ENCODE assay signal across 17 cellular contexts in genomic region chr10:33477291-33478088, GRCh38.
A peak's percentile ranks its signal among the peaks of the same experiment; 100 is the strongest.
DNase-seq lines count a peak whose midpoint lies in the region; ATAC-seq, FAIRE-seq and TF ChIP-seq lines count a peak whose summit lies in the region.
"Had no signal": no experiment of that assay in that cellular context is flagged by ENCODE, and none has a peak within 500 bp of the region (broad histone marks: within the 10 kb centered on the region; RNA-seq: fewer than 3 reads in every experiment).

No MANE protein-coding gene starts in this region.

- FAIRE-seq in islet of Langerhans (lab: Jason Lieb, UNC), result peak; percentile 17
- FAIRE-seq: D721Med, RCC 7860 had no signal

- POLR2A ChIA-PET in HEK293T (lab: Yijun Ruan, JAX), result interaction anchor here (1.2 to 1.4 kb wide), 2 partner anchors 140 to 143 kb away, joined by 4 to 6 read pairs; partner anchors contain the start of gene NRP1
- POLR2A ChIA-PET in A673 (lab: Charles Lee; ENCODE audit: low non-redundant PET), result no interaction called here

- DNase-seq in HEK293T (ENCODE audit: extremely low spot score) (no peak), NCI-H69 (lab: John Stamatoyannopoulos, UW) (peak; percentile 28), amygdala (lab: John Stamatoyannopoulos, UW) (no peak), A673 (ENCODE audit: low spot score) (no peak), prostate gland (ENCODE audit: low spot score) (no peak)
- DNase-seq: CD4-positive, alpha-beta memory T cell; H9; KG1; MV-4-11; NCI-H1417 treated with DMSO at 0.1 percent for 48 hours; NCI-H2029; NCI-H526 treated with DMSO at 0.1 percent for 48 hours had no signal

- BruUV-seq in A673 (replicated peaks; lab: Mats Ljungman, UMichigan), result no TSS peak

- no peak for TF ChIP-seq CTCF in 22Rv1 (IDR thresholded peaks at IDR 0.05)
- no peak for TF ChIP-seq CTCF in A673 (conservative IDR thresholded peaks at IDR 0.05; ENCODE audit: low read depth, low read length)
- TF ChIP-seq CTCF in prostate gland (IDR thresholded peaks at IDR 0.05), result no peak

- WGBS in prostate gland, result 57% methylated on average over 7 of the region's 7 CpGs

- no peak overlapping the region for H3K4me3 ChIP-seq in A673 (ENCODE audit: low read depth, low read length, poor library complexity, severe bottlenecking)
- no peak overlapping the region for H3K4me3 ChIP-seq in prostate gland

- CTCF ChIA-PET in HEK293T (lab: Yijun Ruan, JAX) (no interaction called here), A673 (lab: Charles Lee) (no interaction called here)

- H3K27ac ChIP-seq in 22Rv1, result peak overlapping the region; percentile 30; the same call in 1 of the 2 replicates
- no peak overlapping the region for H3K27ac ChIP-seq in A673 (ENCODE audit: low read depth, low read length, poor library complexity, severe bottlenecking)
- no peak overlapping the region for H3K27ac ChIP-seq in prostate gland

- H3K9me3 ChIP-seq in A673 (ENCODE audit: low read depth, low read length, poor library complexity, severe bottlenecking), result no peaks in the 10 kb centered on the region
- no peaks in the 10 kb centered on the region for H3K9me3 ChIP-seq in prostate gland

- H3K27me3 ChIP-seq in A673 (replicated peaks; ENCODE audit: insufficient read depth, low read depth, low read length, poor library complexity) (no peaks in the 10 kb centered on the region), prostate gland (replicated peaks; ENCODE audit: insufficient read depth) (no peaks in the 10 kb centered on the region)

- intact Hi-C loops in A673 (cut with micrococcal nuclease; ENCODE audit: unreplicated experiment), result loop anchor here (10.0 kb wide), 1 partner anchor 63 kb away; no protein-coding TSS in a partner anchor
- intact Hi-C loops in prostate gland (cut with DNase I), result no loop called here

- TF ChIP-seq POLR2A in prostate gland (IDR thresholded peaks at IDR 0.05), result no peak

- H3K36me3 ChIP-seq in A673 (ENCODE audit: insufficient read depth, low read length, poor library complexity, severe bottlenecking) (no peaks in the 10 kb centered on the region), prostate gland (no peaks in the 10 kb centered on the region)

- H3K4me1 ChIP-seq in A673 (ENCODE audit: insufficient read depth, low read length, poor library complexity, severe bottlenecking) (peaks cover under 1% of the 10 kb centered on the region), prostate gland (replicated peaks) (no peaks in the 10 kb centered on the region)

- ATAC-seq in HG03095 (IDR thresholded peaks at IDR 0.05; ENCODE audit: unreplicated experiment), result no peak

TF ChIP-seq in HEK293T, 16 proteins besides CTCF, POLR2A, EP300 and RAD21:
- TF ChIP-seq, protein P1, sequence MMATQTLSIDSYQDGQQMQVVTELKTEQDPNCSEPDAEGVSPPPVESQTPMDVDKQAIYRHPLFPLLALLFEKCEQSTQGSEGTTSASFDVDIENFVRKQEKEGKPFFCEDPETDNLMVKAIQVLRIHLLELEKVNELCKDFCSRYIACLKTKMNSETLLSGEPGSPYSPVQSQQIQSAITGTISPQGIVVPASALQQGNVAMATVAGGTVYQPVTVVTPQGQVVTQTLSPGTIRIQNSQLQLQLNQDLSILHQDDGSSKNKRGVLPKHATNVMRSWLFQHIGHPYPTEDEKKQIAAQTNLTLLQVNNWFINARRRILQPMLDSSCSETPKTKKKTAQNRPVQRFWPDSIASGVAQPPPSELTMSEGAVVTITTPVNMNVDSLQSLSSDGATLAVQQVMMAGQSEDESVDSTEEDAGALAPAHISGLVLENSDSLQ (IDR thresholded peaks at IDR 0.05), result 0 out of 2 replicates have a peak, but pooled peaks have one; percentile 15
- TF ChIP-seq BHLHE40 (IDR thresholded peaks at IDR 0.05; ENCODE audit: borderline replicate concordance), result no peak
TF ChIP-seq in HEK293T: peak in this region for 1.
